Comparison of ENCODE assay signal across 12 cellular contexts in genomic region chr12:51521554-51522276, GRCh38.
DNase-seq lines count a peak whose midpoint lies in the region; ATAC-seq and TF ChIP-seq lines count a peak whose summit lies in the region.
"Had no signal": no experiment of that assay in that cellular context is flagged by ENCODE, and none has a peak within 500 bp of the region (broad histone marks: within the 10 kb centered on the region; RNA-seq: fewer than 3 reads in every experiment).

No MANE protein-coding gene starts in this region.

- DNase-seq in DMS 273 (lab: John Stamatoyannopoulos, UW; ENCODE audit: unreplicated experiment) (peak; percentile 16), DMS 273 treated with DMSO at 0.1 percent for 48 hours (lab: John Stamatoyannopoulos, UW) (no peak), LNCaP clone FGC (ENCODE audit: low read depth) (no peak), cardiac fibroblast (ENCODE audit: low read depth in 2 of 2) (peak in 1 of 2 donors; percentile 10), mucosa of descending colon (no peak), KBM-7 (no peak), HuH-7.5 (ENCODE audit: low spot score) (no peak)
- DNase-seq: 8988T, head of caudate nucleus, KG1, ovary had no signal

- in situ Hi-C loops in KBM-7 (cut with MboI; ENCODE audit: low pct_unique_long_range_greater_than_20kb, low sequenced_read_pairs), result no loop called here

- no peaks in the 10 kb centered on the region for H3K9me3 ChIP-seq in mucosa of descending colon
- H3K9me3 ChIP-seq: ovary had no signal

- H3K4me3 ChIP-seq in LNCaP clone FGC (ENCODE audit: low read depth, low read length) (no peak overlapping the region), cardiac fibroblast (replicated peaks in 1 of 2; ENCODE audit: low read depth in 2 of 2, low read length in 2 of 2) (no peak overlapping the region), mucosa of descending colon (no peak overlapping the region)
- H3K4me3 ChIP-seq: ovary had no signal

- H3K4me1 ChIP-seq in mucosa of descending colon (ENCODE audit: low read depth), result no peaks in the 10 kb centered on the region

- 0 out of 2 replicates have a peak, but pooled peaks have one; percentile 16 for TF ChIP-seq CTCF in LNCaP clone FGC (IDR thresholded peaks at IDR 0.05; ENCODE audit: control insufficient read depth, extremely low read depth, insufficient read depth)
- TF ChIP-seq CTCF in cardiac fibroblast (IDR thresholded peaks at IDR 0.05; ENCODE audit: low read depth, low read length), result peak; percentile 12
- no peak for TF ChIP-seq CTCF in mucosa of descending colon (IDR thresholded peaks at IDR 0.05)

- ATAC-seq in mucosa of descending colon (peak; percentile 39), HG02973 (IDR thresholded peaks at IDR 0.05; ENCODE audit: unreplicated experiment) (no peak)

- no peaks in the 10 kb centered on the region for H3K36me3 ChIP-seq in mucosa of descending colon (ENCODE audit: low read depth)
- H3K36me3 ChIP-seq: ovary had no signal

- intact Hi-C loops in mucosa of descending colon (cut with DNase I, micrococcal nuclease), result no loop called here
